Comparison of ENCODE assay signal across 14 cellular contexts in genomic region chrX:29652484-29652883, GRCh38.
DNase-seq lines count a peak whose midpoint lies in the region; ATAC-seq and TF ChIP-seq lines count a peak whose summit lies in the region.
"Had no signal": no experiment of that assay in that cellular context is flagged by ENCODE, and none has a peak within 500 bp of the region (broad histone marks: within the 10 kb centered on the region; RNA-seq: fewer than 3 reads in every experiment).

No MANE protein-coding gene starts in this region.

- H3K4me1 ChIP-seq in RWPE2 (ENCODE audit: insufficient read depth, poor library complexity, severe bottlenecking) = no peaks in the 10 kb centered on the region
- H3K4me1 ChIP-seq: lower lobe of right lung, sigmoid colon, vagina had no signal

- DNase-seq in RWPE2 (ENCODE audit: low spot score) (no peak), fibroblast of peridontal ligament (ENCODE audit: extremely low read depth) (peak; percentile 82), skeletal muscle cell (ENCODE audit: low read depth) (peak; percentile 41), H4 (ENCODE audit: low spot score) (no peak)
- DNase-seq: lower lobe of right lung, NCI-H2171 treated with DMSO at 0.1 percent for 48 hours, sigmoid colon had no signal

- H3K4me3 ChIP-seq in RWPE2 (ENCODE audit: severe bottlenecking) (no peak overlapping the region), skeletal muscle cell (ENCODE audit: low read depth, low read length) (no peak overlapping the region)
- H3K4me3 ChIP-seq: cardiac muscle cell, hepatocyte, lower lobe of right lung, sigmoid colon, SK-N-MC, vagina had no signal

- H3K9me3 ChIP-seq in RWPE2 (ENCODE audit: severe bottlenecking) = no peaks in the 10 kb centered on the region
- H3K9me3 ChIP-seq: lower lobe of right lung, sigmoid colon, vagina had no signal

- no peaks in the 10 kb centered on the region for H3K36me3 ChIP-seq in RWPE2 (ENCODE audit: low read depth)
- H3K36me3 ChIP-seq: cardiac muscle cell, lower lobe of right lung, sigmoid colon, vagina had no signal

- ATAC-seq in GM18867 (IDR thresholded peaks at IDR 0.05; ENCODE audit: unreplicated experiment) (peak; percentile 61), RWPE2 (ENCODE audit: low read depth) (peak; percentile 74; the same call in 2 of the 3 replicates), HG03108 (IDR thresholded peaks at IDR 0.05; ENCODE audit: unreplicated experiment) (no peak), HG03025 (IDR thresholded peaks at IDR 0.05; ENCODE audit: low FRiP score, unreplicated experiment) (no peak)
- ATAC-seq: lower lobe of right lung had no signal

- no peak overlapping the region for H3K27ac ChIP-seq in RWPE2 (ENCODE audit: poor library complexity, severe bottlenecking)
- H3K27ac ChIP-seq: cardiac muscle cell, hepatocyte, lower lobe of right lung, sigmoid colon, SK-N-MC, vagina had no signal

- no peak for TF ChIP-seq CTCF in RWPE2 (IDR thresholded peaks at IDR 0.05; ENCODE audit: poor library complexity, severe bottlenecking)

- no peaks in the 10 kb centered on the region for H3K27me3 ChIP-seq in RWPE2 (ENCODE audit: insufficient read depth, poor library complexity, severe bottlenecking)
- H3K27me3 ChIP-seq: cardiac muscle cell, hepatocyte, sigmoid colon, vagina had no signal

Comparison
In these comparisons a context has a peak if more than half of its experiments do, and no peak if none do; other contexts are left out.
1. ATAC-seq: peak in GM18867 (single experiment) and RWPE2 (single experiment); none in HG03108 (single experiment) and HG03025 (single experiment).
2. DNase-seq: peak in fibroblast of peridontal ligament (single experiment) and skeletal muscle cell (single experiment); none in RWPE2 (single experiment) and H4 (single experiment).